27 cellular contexts compared by ENCODE assay signal in genomic region chr4:40603281-40603680, GRCh38.
"Had no signal": no experiment of that assay in that cellular context is flagged by ENCODE, and none has a peak within 500 bp of the region (broad histone marks: within the 10 kb centered on the region; RNA-seq: fewer than 3 reads in every experiment).

No MANE protein-coding gene starts in this region.

- ATAC-seq: gastrocnemius medialis; left lobe of liver; mucosa of descending colon; right lobe of liver; stimulated activated naive B cell treated with anti-CD40 and anti-IgM and Interleukin-4, amounts not matched to agents 10 μg/mL and 1 μg/mL and 100 μg/mL, for 72 hours; stimulated activated naive CD8-positive, alpha-beta T cell treated with anti-CD3 and anti-CD28 coated beads, Interleukin-15, amount 100 ng/mL, for 72 hours; upper lobe of right lung had no signal

- H3K27ac ChIP-seq: gastrocnemius medialis, hepatocyte, ovary, right lobe of liver, suprapubic skin, transverse colon, upper lobe of right lung, vagina had no signal

- H3K4me1 ChIP-seq: gastrocnemius medialis, suprapubic skin, transverse colon, vagina had no signal

- H3K9me3 Mint-ChIP-seq: mesothelial cell of epicardium; nephron; stimulated activated naive B cell treated with anti-CD40 and anti-IgM and Interleukin-4, amounts not matched to agents 10 μg/mL and 1 μg/mL and 100 μg/mL, for 72 hours; stimulated activated naive CD8-positive, alpha-beta T cell treated with anti-CD3 and anti-CD28 coated beads, Interleukin-15, amount 100 ng/mL, for 72 hours had no signal

- H3K4me2 ChIP-seq: hepatocyte had no signal

- H3K4me3 Mint-ChIP-seq: mesothelial cell of epicardium; naive B cell; nephron; stimulated activated naive B cell treated with anti-CD40 and anti-IgM and Interleukin-4, amounts not matched to agents 10 μg/mL and 1 μg/mL and 100 μg/mL, for 72 hours; stimulated activated naive CD8-positive, alpha-beta T cell treated with anti-CD3 and anti-CD28 coated beads, Interleukin-15, amount 100 ng/mL, for 72 hours had no signal

- H3K27ac Mint-ChIP-seq: mesothelial cell of epicardium; naive B cell; nephron; stimulated activated naive B cell treated with anti-CD40 and anti-IgM and Interleukin-4, amounts not matched to agents 10 μg/mL and 1 μg/mL and 100 μg/mL, for 72 hours; stimulated activated naive CD8-positive, alpha-beta T cell treated with anti-CD3 and anti-CD28 coated beads, Interleukin-15, amount 100 ng/mL, for 72 hours had no signal

- H3K4me3 ChIP-seq: gastrocnemius medialis, hepatocyte, lung, mucosa of descending colon, ovary, right lobe of liver, suprapubic skin, transverse colon, upper lobe of right lung, vagina had no signal

- H3K4me1 Mint-ChIP-seq: mesothelial cell of epicardium; naive B cell; nephron; stimulated activated naive CD8-positive, alpha-beta T cell treated with anti-CD3 and anti-CD28 coated beads, Interleukin-15, amount 100 ng/mL, for 72 hours had no signal

- H3K36me3 Mint-ChIP-seq: naive B cell had no signal

- H2AFZ ChIP-seq: hepatocyte had no signal

- H3K36me3 ChIP-seq: gastrocnemius medialis, ovary, right lobe of liver, suprapubic skin, transverse colon, upper lobe of right lung, vagina had no signal

- H3K9me3 ChIP-seq: gastrocnemius medialis, mucosa of descending colon, ovary, right lobe of liver, suprapubic skin, transverse colon, upper lobe of right lung, vagina had no signal

- H3K27me3 Mint-ChIP-seq: naive B cell; stimulated activated naive B cell treated with anti-CD40 and anti-IgM and Interleukin-4, amounts not matched to agents 10 μg/mL and 1 μg/mL and 100 μg/mL, for 72 hours; stimulated activated naive CD8-positive, alpha-beta T cell treated with anti-CD3 and anti-CD28 coated beads, Interleukin-15, amount 100 ng/mL, for 72 hours had no signal

- DNase-seq: cerebellar nuclear complex; effector memory CD4-positive, alpha-beta T cell; erythroblast; foreskin fibroblast; gastrocnemius medialis; head of caudate nucleus; kidney; mesenchymal stem cell; mucosa of descending colon; naive B cell; occipital lobe; ovary; right lobe of liver; small intestine; stimulated activated CD4-positive, alpha-beta T cell treated with anti-CD3 and anti-CD28 coated beads, Interleukin-15, amount 100 ng/mL, for 24 hours; stimulated activated CD4-positive, alpha-beta T cell treated with anti-CD3 and anti-CD28 coated beads, Interleukin-2, amount 100 ng/mL, for 48 hours; stimulated activated naive B cell treated with anti-CD40 and anti-IgM and Interleukin-4, amounts not matched to agents 10 μg/mL and 1 μg/mL and 100 μg/mL, for 72 hours; stimulated activated naive CD8-positive, alpha-beta T cell treated with anti-CD3 and anti-CD28 coated beads, Interleukin-15, amount 100 ng/mL, for 72 hours; transverse colon; upper lobe of right lung had no signal

- H3K27me3 ChIP-seq: gastrocnemius medialis, hepatocyte, ovary, right lobe of liver, suprapubic skin, transverse colon, upper lobe of right lung, vagina had no signal
